8 cellular contexts compared by ENCODE assay signal in genomic region chr3:88059380-88060160, GRCh38. TPM values are rescaled to one million over a fixed set of nuclear protein-coding genes. Genes with fewer than 3 reads are reported as not detected.
DNase-seq lines count a peak whose midpoint lies in the region; ATAC-seq and TF ChIP-seq lines count a peak whose summit lies in the region.

No MANE protein-coding gene starts in this region.

- no peaks in the 10 kb centered on the region for H3K9me3 ChIP-seq in SU-DHL-6 (ENCODE audit: insufficient read depth, low read length)
- H3K9me3 ChIP-seq in naive thymus-derived CD4-positive, alpha-beta T cell (ENCODE audit: control insufficient read depth in 2 of 3, low read length in 3 of 3): no peaks in the 10 kb centered on the region

- peaks cover 31% of the 10 kb centered on the region for H4K20me1 ChIP-seq in SU-DHL-6 (ENCODE audit: low read depth, low read length)

- H3K36me3 ChIP-seq in SU-DHL-6 (ENCODE audit: low read length): peaks cover 31% of the 10 kb centered on the region
- peaks cover 0 to 20% (median 7%) of the 10 kb centered on the region in 3 experiments for H3K36me3 ChIP-seq in naive thymus-derived CD4-positive, alpha-beta T cell (ENCODE audit: control insufficient read depth in 2 of 3, insufficient read depth in 3 of 3, low read length in 3 of 3)

- intact Hi-C loops in naive thymus-derived CD4-positive, alpha-beta T cell (cut with micrococcal nuclease): loop anchor here (1.0 to 5.0 kb wide), 8 partner anchors 28 to 832 kb away; partner anchors contain the start of genes C3orf38 (in 2 of the 2) and CHMP2B (in 2 of the 2)

- peak overlapping the region; percentile 66 for H3K27ac ChIP-seq in SU-DHL-6 (ENCODE audit: low read depth, low read length)
- H3K27ac ChIP-seq in naive thymus-derived CD4-positive, alpha-beta T cell (ENCODE audit: low read depth, low read length): peak overlapping the region; percentile 81

- H3K4me3 Mint-ChIP-seq in naive thymus-derived CD4-positive, alpha-beta T cell: peak overlapping the region; percentile 95 to 100 (median 98)

- H3K9me3 Mint-ChIP-seq in naive thymus-derived CD4-positive, alpha-beta T cell: no peaks in the 10 kb centered on the region

- CTCF ChIA-PET in naive thymus-derived CD4-positive, alpha-beta T cell (lab: Charles Lee): no interaction called here

- H3K4me3 ChIP-seq in SU-DHL-6 (ENCODE audit: insufficient read depth, low read length, poor library complexity, severe bottlenecking) (peak overlapping the region; percentile 79), epithelial cell of proximal tubule (ENCODE audit: low read depth, low read length) (peak overlapping the region; percentile 73)
- peak overlapping the region; percentile 85 for H3K4me3 ChIP-seq in naive thymus-derived CD4-positive, alpha-beta T cell (ENCODE audit: low read length)

- POLR2A ChIA-PET in naive thymus-derived CD4-positive, alpha-beta T cell (lab: Charles Lee): interaction anchor here (1.6 to 2.2 kb wide), 7 partner anchors 8 to 90 kb away, joined by 8 to 72 read pairs (median 9); partner anchors contain the start of gene C3orf38

- ATAC-seq in HG02884 (IDR thresholded peaks at IDR 0.05; ENCODE audit: unreplicated experiment) (peak; percentile 3), HG02885 (IDR thresholded peaks at IDR 0.05; ENCODE audit: poor library complexity, unreplicated experiment) (no peak)
- ATAC-seq in naive thymus-derived CD4-positive, alpha-beta T cell: no peak

- H3K27me3 Mint-ChIP-seq in naive thymus-derived CD4-positive, alpha-beta T cell: no peaks in the 10 kb centered on the region

- H3K36me3 Mint-ChIP-seq in naive thymus-derived CD4-positive, alpha-beta T cell: peaks cover 12 to 32% (median 20%) of the 10 kb centered on the region in 5 donors

- peak; percentile 7 for DNase-seq in stimulated activated CD8-positive, alpha-beta memory T cell treated with anti-CD3 and anti-CD28 coated beads, Interleukin-12 subunit alpha, Interleukin-12 subunit beta, amount 100 ng/mL, for 4 hours (ENCODE audit: low read depth)
- DNase-seq in stimulated activated CD8-positive, alpha-beta memory T cell treated with anti-CD3 and anti-CD28 coated beads, Interleukin-4, amount 100 ng/mL, for 48 hours: no peak
- DNase-seq in epithelial cell of proximal tubule (ENCODE audit: low read depth): no peak
- DNase-seq in naive thymus-derived CD4-positive, alpha-beta T cell: peak in 4 of 9 donors; percentile 2 to 24 (median 5)
- DNase-seq in NCI-H510A (lab: John Stamatoyannopoulos, UW): no peak

- H3K4me2 ChIP-seq in SU-DHL-6 (ENCODE audit: low read depth, low read length, poor library complexity, severe bottlenecking): peak overlapping the region; percentile 88

- H3K79me2 ChIP-seq in SU-DHL-6 (ENCODE audit: insufficient read depth, low read length): peaks cover 81% of the 10 kb centered on the region

- peaks cover 53 to 74% (median 66%) of the 10 kb centered on the region in 7 donors for H3K4me1 Mint-ChIP-seq in naive thymus-derived CD4-positive, alpha-beta T cell

- TF ChIP-seq CTCF in SU-DHL-6 (IDR thresholded peaks at IDR 0.05; ENCODE audit: insufficient read depth, low read length, poor library complexity, severe bottlenecking) (no peak), epithelial cell of proximal tubule (conservative IDR thresholded peaks at IDR 0.05; ENCODE audit: low read depth, low read length) (no peak)

- peaks cover 16 to 28% of the 10 kb centered on the region in 2 donors for H3K4me1 ChIP-seq in naive thymus-derived CD4-positive, alpha-beta T cell (ENCODE audit: control insufficient read depth in 2 of 2, insufficient read depth in 2 of 2, low read length in 2 of 2)

- peak overlapping the region; percentile 90 to 99 (median 96) for H3K27ac Mint-ChIP-seq in naive thymus-derived CD4-positive, alpha-beta T cell

- H3K9ac ChIP-seq in SU-DHL-6 (ENCODE audit: low read length): peak overlapping the region; percentile 97

- H3F3A ChIP-seq in SU-DHL-6 (ENCODE audit: insufficient read depth): peaks cover under 1% of the 10 kb centered on the region; the same call in 1 of the 2 replicates

- H2AFZ ChIP-seq in SU-DHL-6 (ENCODE audit: low read depth, low read length, severe bottlenecking): peak overlapping the region; percentile 52

- no peaks in the 10 kb centered on the region for H3K9me2 ChIP-seq in SU-DHL-6 (replicated peaks; ENCODE audit: insufficient read depth, low read length)

- H3K27me3 ChIP-seq in SU-DHL-6 (ENCODE audit: low read length): no peaks in the 10 kb centered on the region
- no peaks in the 10 kb centered on the region for H3K27me3 ChIP-seq in naive thymus-derived CD4-positive, alpha-beta T cell (ENCODE audit: control insufficient read depth in 2 of 2, insufficient read depth in 2 of 2, low read length in 2 of 2)

RNA-seq across cellular contexts. Expression of gene ZNF654, which starts 0.5 kb away (rescaled TPM):
- 1.8 and 4.6 TPM in 2 replicates for total RNA-seq in epithelial cell of proximal tubule
- 10 to 100 TPM; 11.4 to 32.2 (median 25.4) TPM for total RNA-seq in naive thymus-derived CD4-positive, alpha-beta T cell
- 10 to 100 TPM; 12.5 to 13.3 TPM for polyA plus RNA-seq in naive thymus-derived CD4-positive, alpha-beta T cell

RNA-seq across cellular contexts. Expression of gene CGGBP1, which starts 0.8 kb away (rescaled TPM):
- 34.8 and 35.1 TPM in 2 replicates for total RNA-seq in epithelial cell of proximal tubule
- 100 to 1,000 TPM in 3 of 5 experiments, 10 to 100 TPM in 2; 87.0 to 153 (median 115) TPM for total RNA-seq in naive thymus-derived CD4-positive, alpha-beta T cell
- 100 to 1,000 TPM in 1 of 2 donors, 10 to 100 TPM in 1; 87.4 to 104 TPM for polyA plus RNA-seq in naive thymus-derived CD4-positive, alpha-beta T cell
